ENCODE assay signal across 1 cellular context in the genomic region with DNA sequence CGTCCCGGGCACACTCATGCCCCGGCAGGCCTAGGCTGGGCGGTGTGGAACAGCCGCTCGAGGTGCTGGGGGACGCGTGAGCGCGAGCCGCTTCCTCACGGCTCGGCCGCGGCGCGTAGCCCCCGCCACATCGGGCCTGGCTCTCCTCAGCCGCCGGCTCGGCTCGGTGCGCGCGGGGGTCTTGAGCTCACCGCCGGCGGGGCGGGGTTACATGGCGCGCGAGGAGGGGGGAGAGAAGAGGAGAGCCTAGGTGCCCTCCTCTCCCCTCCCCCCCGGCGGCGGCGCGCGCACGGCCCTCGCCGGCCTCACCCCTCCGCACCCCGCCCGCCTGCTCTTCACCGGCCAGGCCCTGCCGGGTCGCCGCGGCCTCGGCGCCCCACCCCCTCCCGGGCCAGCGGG.
A peak's percentile ranks its signal among the peaks of the same experiment; 100 is the strongest.
TF ChIP-seq lines count a peak whose summit lies in the region.

No MANE protein-coding gene starts in this region.

TF ChIP-seq in HepG2, 621 proteins besides CTCF, POLR2A, EP300 and RAD21 (continued from another document and continues in another):
- TF ChIP-seq ZNF547 (CRISPR knock-in tag; IDR thresholded peaks at IDR 0.05) (0 out of 2 replicates have a peak, but pooled peaks have one; percentile 54), PHF8 (CRISPR knock-in tag; IDR thresholded peaks at IDR 0.05) (peak; percentile 29), MXD4 (CRISPR knock-in tag; IDR thresholded peaks at IDR 0.05) (peak; percentile 40; the same call in 1 of the 2 replicates), ZNF691 (CRISPR knock-in tag; IDR thresholded peaks at IDR 0.05; ENCODE audit: borderline replicate concordance, low read depth) (peak; percentile 3; the same call in 1 of the 2 replicates), ZNF407 (CRISPR knock-in tag; IDR thresholded peaks at IDR 0.05; ENCODE audit: not compliant biosample characterization) (peak; percentile 1), MAZ (IDR thresholded peaks at IDR 0.05; ENCODE audit: borderline replicate concordance, low read depth, low read length) (no peak; the same call in 1 of the 2 replicates), MAZ (CRISPR knock-in tag; IDR thresholded peaks at IDR 0.05; ENCODE audit: low read depth) (0 out of 2 replicates have a peak, but pooled peaks have one; percentile 77), KMT2A (CRISPR knock-in tag; IDR thresholded peaks at IDR 0.05) (no peak), ZNF558 (CRISPR knock-in tag; IDR thresholded peaks at IDR 0.05; ENCODE audit: borderline replicate concordance) (0 out of 2 replicates have a peak, but pooled peaks have one; percentile 60), ZNF747 (CRISPR knock-in tag; IDR thresholded peaks at IDR 0.05; ENCODE audit: borderline replicate concordance) (no peak), ZNF143 (CRISPR knock-in tag; IDR thresholded peaks at IDR 0.05) (no peak), CCDC6 (CRISPR knock-in tag; IDR thresholded peaks at IDR 0.05) (peak; percentile 30; the same call in 1 of the 2 replicates), SAP130 (CRISPR knock-in tag; IDR thresholded peaks at IDR 0.05; ENCODE audit: low read depth) (peak; percentile 51), ZNF749 (CRISPR knock-in tag; IDR thresholded peaks at IDR 0.05; ENCODE audit: borderline replicate concordance) (0 out of 2 replicates have a peak, but pooled peaks have one; percentile 20), IKZF4 (CRISPR knock-in tag; IDR thresholded peaks at IDR 0.05; ENCODE audit: borderline replicate concordance, low read depth, not compliant biosample characterization) (no peak), ZNF746 (CRISPR knock-in tag; IDR thresholded peaks at IDR 0.05) (0 out of 2 replicates have a peak, but pooled peaks have one; percentile 34), AGO2 (optimal IDR thresholded peaks at IDR 0.05; ENCODE audit: low read depth, low read length) (peak; percentile 56), ZNF687 (CRISPR knock-in tag; IDR thresholded peaks at IDR 0.05) (peak; percentile 40), HMGXB4 (CRISPR knock-in tag; IDR thresholded peaks at IDR 0.05; ENCODE audit: borderline replicate concordance in 1 of 2, low read depth in 1 of 2) (0 out of 4 replicates have a peak, but pooled peaks of 1 of the 2 experiments have one; percentile 1), ZNF777 (CRISPR knock-in tag; IDR thresholded peaks at IDR 0.05) (no peak; the same call in 1 of the 2 replicates)
- TF ChIP-seq, protein P1, sequence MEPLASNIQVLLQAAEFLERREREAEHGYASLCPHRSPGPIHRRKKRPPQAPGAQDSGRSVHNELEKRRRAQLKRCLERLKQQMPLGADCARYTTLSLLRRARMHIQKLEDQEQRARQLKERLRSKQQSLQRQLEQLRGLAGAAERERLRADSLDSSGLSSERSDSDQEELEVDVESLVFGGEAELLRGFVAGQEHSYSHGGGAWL (CRISPR knock-in tag; IDR thresholded peaks at IDR 0.05), result no peak
- TF ChIP-seq, protein P2, sequence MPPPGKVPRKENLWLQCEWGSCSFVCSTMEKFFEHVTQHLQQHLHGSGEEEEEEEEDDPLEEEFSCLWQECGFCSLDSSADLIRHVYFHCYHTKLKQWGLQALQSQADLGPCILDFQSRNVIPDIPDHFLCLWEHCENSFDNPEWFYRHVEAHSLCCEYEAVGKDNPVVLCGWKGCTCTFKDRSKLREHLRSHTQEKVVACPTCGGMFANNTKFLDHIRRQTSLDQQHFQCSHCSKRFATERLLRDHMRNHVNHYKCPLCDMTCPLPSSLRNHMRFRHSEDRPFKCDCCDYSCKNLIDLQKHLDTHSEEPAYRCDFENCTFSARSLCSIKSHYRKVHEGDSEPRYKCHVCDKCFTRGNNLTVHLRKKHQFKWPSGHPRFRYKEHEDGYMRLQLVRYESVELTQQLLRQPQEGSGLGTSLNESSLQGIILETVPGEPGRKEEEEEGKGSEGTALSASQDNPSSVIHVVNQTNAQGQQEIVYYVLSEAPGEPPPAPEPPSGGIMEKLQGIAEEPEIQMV (CRISPR knock-in tag; IDR thresholded peaks at IDR 0.05; ENCODE audit: low read depth), result no peak
- TF ChIP-seq, protein P3, sequence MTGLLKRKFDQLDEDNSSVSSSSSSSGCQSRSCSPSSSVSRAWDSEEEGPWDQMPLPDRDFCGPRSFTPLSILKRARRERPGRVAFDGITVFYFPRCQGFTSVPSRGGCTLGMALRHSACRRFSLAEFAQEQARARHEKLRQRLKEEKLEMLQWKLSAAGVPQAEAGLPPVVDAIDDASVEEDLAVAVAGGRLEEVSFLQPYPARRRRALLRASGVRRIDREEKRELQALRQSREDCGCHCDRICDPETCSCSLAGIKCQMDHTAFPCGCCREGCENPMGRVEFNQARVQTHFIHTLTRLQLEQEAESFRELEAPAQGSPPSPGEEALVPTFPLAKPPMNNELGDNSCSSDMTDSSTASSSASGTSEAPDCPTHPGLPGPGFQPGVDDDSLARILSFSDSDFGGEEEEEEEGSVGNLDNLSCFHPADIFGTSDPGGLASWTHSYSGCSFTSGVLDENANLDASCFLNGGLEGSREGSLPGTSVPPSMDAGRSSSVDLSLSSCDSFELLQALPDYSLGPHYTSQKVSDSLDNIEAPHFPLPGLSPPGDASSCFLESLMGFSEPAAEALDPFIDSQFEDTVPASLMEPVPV (CRISPR knock-in tag; IDR thresholded peaks at IDR 0.05), result peak; percentile 27; the same call in 1 of the 2 replicates
- TF ChIP-seq, protein P4, sequence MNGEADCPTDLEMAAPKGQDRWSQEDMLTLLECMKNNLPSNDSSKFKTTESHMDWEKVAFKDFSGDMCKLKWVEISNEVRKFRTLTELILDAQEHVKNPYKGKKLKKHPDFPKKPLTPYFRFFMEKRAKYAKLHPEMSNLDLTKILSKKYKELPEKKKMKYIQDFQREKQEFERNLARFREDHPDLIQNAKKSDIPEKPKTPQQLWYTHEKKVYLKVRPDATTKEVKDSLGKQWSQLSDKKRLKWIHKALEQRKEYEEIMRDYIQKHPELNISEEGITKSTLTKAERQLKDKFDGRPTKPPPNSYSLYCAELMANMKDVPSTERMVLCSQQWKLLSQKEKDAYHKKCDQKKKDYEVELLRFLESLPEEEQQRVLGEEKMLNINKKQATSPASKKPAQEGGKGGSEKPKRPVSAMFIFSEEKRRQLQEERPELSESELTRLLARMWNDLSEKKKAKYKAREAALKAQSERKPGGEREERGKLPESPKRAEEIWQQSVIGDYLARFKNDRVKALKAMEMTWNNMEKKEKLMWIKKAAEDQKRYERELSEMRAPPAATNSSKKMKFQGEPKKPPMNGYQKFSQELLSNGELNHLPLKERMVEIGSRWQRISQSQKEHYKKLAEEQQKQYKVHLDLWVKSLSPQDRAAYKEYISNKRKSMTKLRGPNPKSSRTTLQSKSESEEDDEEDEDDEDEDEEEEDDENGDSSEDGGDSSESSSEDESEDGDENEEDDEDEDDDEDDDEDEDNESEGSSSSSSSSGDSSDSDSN (CRISPR knock-in tag; IDR thresholded peaks at IDR 0.05), result peak; percentile 69; the same call in 1 of the 2 replicates
- TF ChIP-seq, protein P5, sequence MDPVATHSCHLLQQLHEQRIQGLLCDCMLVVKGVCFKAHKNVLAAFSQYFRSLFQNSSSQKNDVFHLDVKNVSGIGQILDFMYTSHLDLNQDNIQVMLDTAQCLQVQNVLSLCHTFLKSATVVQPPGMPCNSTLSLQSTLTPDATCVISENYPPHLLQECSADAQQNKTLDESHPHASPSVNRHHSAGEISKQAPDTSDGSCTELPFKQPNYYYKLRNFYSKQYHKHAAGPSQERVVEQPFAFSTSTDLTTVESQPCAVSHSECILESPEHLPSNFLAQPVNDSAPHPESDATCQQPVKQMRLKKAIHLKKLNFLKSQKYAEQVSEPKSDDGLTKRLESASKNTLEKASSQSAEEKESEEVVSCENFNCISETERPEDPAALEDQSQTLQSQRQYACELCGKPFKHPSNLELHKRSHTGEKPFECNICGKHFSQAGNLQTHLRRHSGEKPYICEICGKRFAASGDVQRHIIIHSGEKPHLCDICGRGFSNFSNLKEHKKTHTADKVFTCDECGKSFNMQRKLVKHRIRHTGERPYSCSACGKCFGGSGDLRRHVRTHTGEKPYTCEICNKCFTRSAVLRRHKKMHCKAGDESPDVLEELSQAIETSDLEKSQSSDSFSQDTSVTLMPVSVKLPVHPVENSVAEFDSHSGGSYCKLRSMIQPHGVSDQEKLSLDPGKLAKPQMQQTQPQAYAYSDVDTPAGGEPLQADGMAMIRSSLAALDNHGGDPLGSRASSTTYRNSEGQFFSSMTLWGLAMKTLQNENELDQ (CRISPR knock-in tag; IDR thresholded peaks at IDR 0.05; ENCODE audit: borderline replicate concordance), result no peak
